23 cellular contexts compared by ENCODE assay signal in genomic region chr11:34238966-34239365, GRCh38.
A peak's percentile ranks its signal among the peaks of the same experiment; 100 is the strongest.
DNase-seq lines count a peak whose midpoint lies in the region; ATAC-seq, FAIRE-seq and TF ChIP-seq lines count a peak whose summit lies in the region.
"Had no signal": no experiment of that assay in that cellular context is flagged by ENCODE, and none has a peak within 500 bp of the region (broad histone marks: within the 10 kb centered on the region; RNA-seq: fewer than 3 reads in every experiment).

No MANE protein-coding gene starts in this region.

- H2BK5ac ChIP-seq in H1 (ENCODE audit: low read depth, low read length), result no peak overlapping the region

- H2BK12ac ChIP-seq in H1 (ENCODE audit: low read depth, low read length), result no peak overlapping the region

- no peak for ATAC-seq in HCT116
- ATAC-seq: activated naive CD4-positive, alpha-beta T cell treated with anti-CD3 and anti-CD28 coated beads, Interleukin-2, amount 50 U/mL, for 72 hours had no signal

- H4K5ac ChIP-seq in H1 (ENCODE audit: insufficient read length, low read depth, low read length), result no peak overlapping the region

- H3K18ac ChIP-seq in H1 (ENCODE audit: extremely low read depth, low read length), result no peak overlapping the region

- TF ChIP-seq POLR2A in HCT116 (IDR thresholded peaks at IDR 0.05; ENCODE audit: borderline replicate concordance, extremely low read depth, insufficient read depth, insufficient read length) (no peak), H1 (IDR thresholded peaks at IDR 0.05; ENCODE audit: control extremely low read depth in 1 of 2, low read depth in 2 of 2, low read length in 2 of 2) (no peak), prostate gland (IDR thresholded peaks at IDR 0.05) (no peak)

- no peak overlapping the region for H2AK5ac ChIP-seq in H1 (ENCODE audit: low read depth, low read length)

- H3K79me2 ChIP-seq in HCT116 (ENCODE audit: insufficient read depth, low read length), result no peaks in the 10 kb centered on the region
- peaks cover 39% of the 10 kb centered on the region for H3K79me2 ChIP-seq in OCI-LY3 (ENCODE audit: low read length)
- H3K79me2 ChIP-seq in H1 (ENCODE audit: control insufficient read depth in 1 of 2, insufficient read depth in 2 of 2, low read length in 2 of 2), result no peaks in the 10 kb centered on the region

- TF ChIP-seq CTCF in HCT116 (IDR thresholded peaks at IDR 0.05 in 2 of 3, conservative IDR thresholded peaks at IDR 0.05 in 1 of 3; ENCODE audit: borderline replicate concordance in 1 of 3, insufficient read depth in 1 of 3, low read depth in 2 of 3, low read length in 2 of 3) (no peak), OCI-LY3 (IDR thresholded peaks at IDR 0.05; ENCODE audit: low read depth, low read length) (no peak), H1 (IDR thresholded peaks at IDR 0.05; ENCODE audit: control extremely low read depth in 1 of 3, insufficient read depth in 1 of 3, low read depth in 1 of 3, low read length in 3 of 3) (no peak), prostate gland (IDR thresholded peaks at IDR 0.05) (no peak)

- WGBS in H1 (ENCODE audit: extremely low coverage in 1 of 2, insufficient coverage in 1 of 2, insufficient read length in 1 of 2, insufficient replicate concordance in 2 of 2, low coverage in 1 of 2, low lambda C conversion rate in 2 of 2, missing lambda C conversion rate in 1 of 2), 2 experiments, result 75% methylated on average over 6 of the region's 6 CpGs; no CpG with 5 or more reads in 1 of the 2 experiments
- 76% methylated on average over 6 of the region's 6 CpGs for WGBS in prostate gland

- TF ChIP-seq RAD21 in HCT116 (IDR thresholded peaks at IDR 0.05; ENCODE audit: low read depth) (no peak), H1 (IDR thresholded peaks at IDR 0.05 in 1 of 2, conservative IDR thresholded peaks at IDR 0.05 in 1 of 2; ENCODE audit: low read depth in 2 of 2, low read length in 2 of 2) (no peak)

- H3K9me2 ChIP-seq in HCT116 (ENCODE audit: insufficient read depth), result no peaks in the 10 kb centered on the region

- H2BK120ac ChIP-seq in H1 (replicated peaks; ENCODE audit: low read depth, low read length), result no peak overlapping the region

- BruUV-seq in HCT116 (replicated peaks; lab: Mats Ljungman, UMichigan), result no TSS peak

- H3K4me1 ChIP-seq in HCT116 (ENCODE audit: control insufficient read depth in 1 of 2, insufficient read depth in 2 of 2, low read length in 2 of 2), result peaks cover 58 to 70% of the 10 kb centered on the region in 2 experiments
- H3K4me1 ChIP-seq in OCI-LY3 (ENCODE audit: low read length), result peaks cover 87% of the 10 kb centered on the region
- peaks cover 3 to 24% (median 11%) of the 10 kb centered on the region in 4 experiments for H3K4me1 ChIP-seq in H1 (replicated peaks in 1 of 4; ENCODE audit: control insufficient read depth in 3 of 4, insufficient read depth in 4 of 4, low read length in 3 of 4)
- H3K4me1 ChIP-seq in prostate gland (replicated peaks), result no peaks in the 10 kb centered on the region

- intact Hi-C loops in HCT116 (cut with micrococcal nuclease) (no loop called here), prostate gland (cut with DNase I) (no loop called here), head of caudate nucleus (cut with DNase I) (no loop called here)

- H3K56ac ChIP-seq in H1 (replicated peaks; ENCODE audit: insufficient read length, low read depth, low read length), result no peak overlapping the region

- no peak for DNase-seq in HCT116 (ENCODE audit: low read depth, low spot score)
- no peak for DNase-seq in H1 (ENCODE audit: low read depth in 1 of 2, low spot score in 2 of 2)
- peak; percentile 42 for DNase-seq in stimulated activated CD8-positive, alpha-beta memory T cell treated with anti-CD3 and anti-CD28 coated beads, Interleukin-4, amount 100 ng/mL, for 48 hours
- no peak for DNase-seq in prostate gland (ENCODE audit: low spot score)
- no peak for DNase-seq in LoVo (ENCODE audit: low spot score)
- DNase-seq in head of caudate nucleus, result no peak
- DNase-seq: activated CD4-positive, alpha-beta memory T cell treated with anti-CD3 and anti-CD28 coated beads for 36 hours; left ventricle myocardium inferior; naive B cell; NCI-H1092 treated with DMSO at 0.1 percent for 48 hours; NCI-H187 treated with DMSO at 0.1 percent for 48 hours; NCI-H526; occipital lobe; Peyer's patch; T-helper 1 cell had no signal

- H3K9me3 ChIP-seq in HCT116 (ENCODE audit: control insufficient read depth in 1 of 2, insufficient read depth in 1 of 2, low read depth in 1 of 2, low read length in 2 of 2) (no peaks in the 10 kb centered on the region), OCI-LY3 (ENCODE audit: insufficient read depth, low read length) (no peaks in the 10 kb centered on the region), H1 (ENCODE audit: insufficient read depth in 2 of 2, low read depth in 1 of 2, low read length in 1 of 2) (no peaks in the 10 kb centered on the region), prostate gland (no peaks in the 10 kb centered on the region)
- H3K9me3 ChIP-seq: ascending aorta, left ventricle myocardium inferior, Peyer's patch, upper lobe of left lung had no signal

- H3K9ac ChIP-seq in HCT116 (ENCODE audit: low read length) (no peak overlapping the region), OCI-LY3 (ENCODE audit: low read length) (peak overlapping the region; percentile 37; the same call in 1 of the 2 replicates), H1 (replicated peaks in 1 of 4; ENCODE audit: extremely low read depth in 1 of 4, low read depth in 3 of 4, low read length in 3 of 4) (no peak overlapping the region)

- RAD21 ChIA-PET in HCT116 (lab: Charles Lee; ENCODE audit: low non-redundant PET in 1 of 2, low total read pairs in 2 of 2, uncharacterized antibody in 2 of 2, unreplicated experiment in 2 of 2), result interaction anchor here in 1 of 2 experiments (1.5 kb wide), 1 partner anchor 65 kb away, joined by 5 read pairs; no protein-coding TSS in a partner anchor

- peaks cover 2% of the 10 kb centered on the region; the same call in 1 of the 2 replicates for H3K79me1 ChIP-seq in H1 (ENCODE audit: low read depth, low read length)

- H4K8ac ChIP-seq in H1 (ENCODE audit: extremely low read depth, insufficient read depth, low read length), result no peak overlapping the region

- no peak overlapping the region for H3K23ac ChIP-seq in H1 (ENCODE audit: insufficient read length)

- no peaks in the 10 kb centered on the region; the same call in 1 of the 2 replicates for H3K23me2 ChIP-seq in H1 (ENCODE audit: low read depth, low read length)

- CTCF ChIA-PET in HCT116 (lab: Charles Lee) (interaction anchor here (0.8 to 1.9 kb wide), 3 partner anchors 8 to 65 kb away, joined by 3 to 6 read pairs (median 3); no protein-coding TSS in a partner anchor), H1 (lab: Charles Lee; ENCODE audit: partially characterized antibody) (interaction anchor here (0.8 to 1.7 kb wide), 11 partner anchors 10 to 113 kb away, joined by 3 to 5 read pairs (median 3); no protein-coding TSS in a partner anchor)

- H2BK20ac ChIP-seq in H1 (ENCODE audit: low read length), result 0 out of 2 replicates have a peak overlapping the region, but pooled peaks have one; percentile 26

- H4K91ac ChIP-seq in H1 (replicated peaks; ENCODE audit: insufficient read length, low read length), result no peak overlapping the region

- H3K4me2 ChIP-seq in HCT116 (ENCODE audit: low read length) (peak overlapping the region; percentile 15; the same call in 1 of the 2 replicates), OCI-LY3 (ENCODE audit: low read length) (peak overlapping the region; percentile 75), H1 (ENCODE audit: insufficient read depth in 1 of 2, low read depth in 2 of 2, low read length in 2 of 2) (no peak overlapping the region)

- H3K14ac ChIP-seq in H1 (ENCODE audit: insufficient read length), result no peak overlapping the region

- H3K27me3 ChIP-seq in HCT116 (ENCODE audit: insufficient read depth, low read length) (no peaks in the 10 kb centered on the region), OCI-LY3 (ENCODE audit: low read depth, low read length) (0 out of 2 replicates have a peak, but pooled peaks cover 5% of the 10 kb centered on the region), H1 (replicated peaks in 1 of 4; ENCODE audit: control insufficient read depth in 3 of 4, extremely low read depth in 1 of 4, insufficient read depth in 3 of 4, low read length in 3 of 4) (no peaks in the 10 kb centered on the region), prostate gland (replicated peaks; ENCODE audit: insufficient read depth) (no peaks in the 10 kb centered on the region)
- H3K27me3 ChIP-seq: ascending aorta, Peyer's patch, SJSA1, upper lobe of left lung had no signal

- no peaks in the 10 kb centered on the region for H4K20me1 ChIP-seq in HCT116 (ENCODE audit: insufficient read depth)
- H4K20me1 ChIP-seq in OCI-LY3 (ENCODE audit: insufficient read depth, low read length), result no peaks in the 10 kb centered on the region
- H4K20me1 ChIP-seq in H1 (replicated peaks in 1 of 2; ENCODE audit: control insufficient read depth in 1 of 2, insufficient read depth in 2 of 2, low read length in 2 of 2), result no peaks in the 10 kb centered on the region

- H2BK15ac ChIP-seq in H1 (ENCODE audit: low read length), result peak overlapping the region; percentile 49; the same call in 1 of the 2 replicates

- no peak for FAIRE-seq in H1 (lab: Jason Lieb, UNC)
- FAIRE-seq: endothelial cell of umbilical vein, GM12891, islet of Langerhans had no signal

- H3K36me3 ChIP-seq in HCT116 (ENCODE audit: control insufficient read depth in 1 of 2, insufficient read depth in 2 of 2, low read length in 2 of 2) (no peaks in the 10 kb centered on the region), OCI-LY3 (replicated peaks; ENCODE audit: low read depth, low read length) (peaks cover 3% of the 10 kb centered on the region), H1 (ENCODE audit: control insufficient read depth in 2 of 4, insufficient read depth in 4 of 4, low read length in 3 of 4) (no peaks in the 10 kb centered on the region), prostate gland (no peaks in the 10 kb centered on the region)
- H3K36me3 ChIP-seq: ascending aorta, left ventricle myocardium inferior, Peyer's patch, SJSA1, upper lobe of left lung had no signal

- no peak overlapping the region for H3K27ac ChIP-seq in HCT116 (ENCODE audit: low read depth, low read length)
- peak overlapping the region; percentile 63; the same call in 1 of the 2 replicates for H3K27ac ChIP-seq in OCI-LY3 (ENCODE audit: low read length)
- no peak overlapping the region for H3K27ac ChIP-seq in H1 (ENCODE audit: low read depth, low read length)
- H3K27ac ChIP-seq in prostate gland, result no peak overlapping the region
- H3K27ac ChIP-seq: ascending aorta, left ventricle myocardium inferior, Peyer's patch, SJSA1, upper lobe of left lung had no signal

- H2AFZ ChIP-seq in HCT116 (ENCODE audit: low read depth, low read length, poor library complexity, severe bottlenecking) (no peak overlapping the region), OCI-LY3 (ENCODE audit: low read depth, low read length) (no peak overlapping the region), H1 (ENCODE audit: low read length) (no peak overlapping the region)

- no peak overlapping the region for H3K4me3 ChIP-seq in HCT116 (replicated peaks in 1 of 2; ENCODE audit: low read depth in 1 of 2, low read length in 2 of 2)
- H3K4me3 ChIP-seq in OCI-LY3 (ENCODE audit: low read length), result no peak overlapping the region
- no peak overlapping the region for H3K4me3 ChIP-seq in H1 (ENCODE audit: extremely low read depth in 1 of 4, insufficient read depth in 2 of 4, low read depth in 3 of 4, low read length in 4 of 4)
- no peak overlapping the region for H3K4me3 ChIP-seq in prostate gland
- H3K4me3 ChIP-seq: ascending aorta, left ventricle myocardium inferior, Peyer's patch, SJSA1, upper lobe of left lung had no signal

- POLR2A ChIA-PET in HCT116 (lab: Charles Lee), result interaction anchor here (0.8 kb wide), 1 partner anchor 24 kb away, joined by 3 read pairs; no protein-coding TSS in a partner anchor
- POLR2A ChIA-PET in H1 (lab: Charles Lee; ENCODE audit: partially characterized antibody), result no interaction called here

- TF ChIP-seq EP300 in H1 (IDR thresholded peaks at IDR 0.05; ENCODE audit: borderline replicate concordance in 1 of 2, low read depth in 2 of 2, low read length in 2 of 2), result no peak

- H3K4ac ChIP-seq in H1 (replicated peaks; ENCODE audit: insufficient read length, low read depth, low read length), result no peak overlapping the region

Comparison
In these comparisons a context has a peak if more than half of its experiments do, and no peak if none do; other contexts are left out.
1. H3K4me2 ChIP-seq: peak in HCT116 (single experiment) and OCI-LY3 (single experiment); none in H1 (0 of 2).